In the genomic region with DNA sequence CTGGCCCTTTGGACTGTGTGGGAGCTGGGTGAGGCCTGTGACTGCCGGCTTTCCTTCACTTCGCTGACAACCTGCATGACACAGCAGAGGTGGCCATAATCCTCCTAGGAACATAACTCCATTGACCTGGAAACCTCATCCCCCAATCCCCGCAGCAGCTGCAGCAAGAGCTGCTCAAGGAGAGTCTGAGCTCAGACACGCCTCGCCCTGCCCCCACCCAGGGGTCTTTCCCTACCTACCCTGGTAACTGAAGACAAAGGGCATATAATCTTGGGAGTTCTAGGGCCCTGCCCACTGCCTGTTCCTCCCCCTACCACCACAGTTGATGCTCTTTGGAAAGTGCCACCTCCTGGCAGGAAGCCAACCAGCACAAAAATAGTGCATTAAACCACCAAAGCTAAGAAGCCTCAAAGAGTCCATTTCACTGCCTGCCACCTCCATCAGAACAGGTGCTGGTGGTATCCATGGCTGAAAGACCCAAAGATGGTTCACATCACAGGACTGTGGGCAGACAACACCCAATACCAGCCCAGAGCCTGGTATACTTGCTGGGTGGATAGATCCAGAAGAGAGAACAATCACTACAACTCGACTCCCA, we compare ENCODE assay signal across 24 cellular contexts. TPM values are rescaled to one million over a fixed set of nuclear protein-coding genes. Genes with fewer than 3 reads are reported as not detected.
"Had no signal": no experiment of that assay in that cellular context is flagged by ENCODE, and none has a peak within 500 bp of the region (broad histone marks: within the 10 kb centered on the region; RNA-seq: fewer than 3 reads in every experiment).

No MANE protein-coding gene starts in this region.

- H3K36me3 Mint-ChIP-seq: activated naive CD4-positive, alpha-beta T cell treated with anti-CD3 and anti-CD28 coated beads, Interleukin-2, amount 10 ng/mL, durations not matched to agents 7 days and 5 days had no signal

- H3K4me3 Mint-ChIP-seq: activated CD4-positive, alpha-beta memory T cell treated with anti-CD3 and anti-CD28 coated beads for 36 hours; activated CD4-positive, alpha-beta T cell treated with anti-CD3 and anti-CD28 coated beads, Interleukin-2, amount 10 ng/mL, durations not matched to agents 24 days and 14 days; activated naive CD4-positive, alpha-beta T cell treated with anti-CD3 and anti-CD28 coated beads, Interleukin-2, amount 10 ng/mL, durations not matched to agents 7 days and 5 days; activated naive CD8-positive, alpha-beta T cell treated with anti-CD3 and anti-CD28 coated beads, Interleukin-2, amount 10 ng/mL, durations not matched to agents 7 days and 5 days; naive thymus-derived CD8-positive, alpha-beta T cell; neural crest cell had no signal

- H3K27ac Mint-ChIP-seq: activated CD4-positive, alpha-beta memory T cell treated with anti-CD3 and anti-CD28 coated beads for 36 hours; activated CD4-positive, alpha-beta T cell treated with anti-CD3 and anti-CD28 coated beads, Interleukin-2, amount 10 ng/mL, durations not matched to agents 24 days and 14 days; activated naive CD4-positive, alpha-beta T cell treated with anti-CD3 and anti-CD28 coated beads, Interleukin-2, amount 10 ng/mL, durations not matched to agents 7 days and 5 days; activated naive CD8-positive, alpha-beta T cell treated with anti-CD3 and anti-CD28 coated beads, Interleukin-2, amount 10 ng/mL, durations not matched to agents 7 days and 5 days; naive thymus-derived CD8-positive, alpha-beta T cell had no signal

- H3K4me1 ChIP-seq: spleen, tibial nerve had no signal

- ATAC-seq: naive thymus-derived CD8-positive, alpha-beta T cell; right cardiac atrium had no signal

- H3K27ac ChIP-seq: brain microvascular endothelial cell, coronary artery, dorsolateral prefrontal cortex, spleen, tibial nerve, VCaP had no signal

- H3K27me3 ChIP-seq: brain microvascular endothelial cell, dorsolateral prefrontal cortex, tibial nerve had no signal

- H3K4me3 ChIP-seq: coronary artery, dorsolateral prefrontal cortex, spleen, tibial nerve had no signal

- H3K4me1 Mint-ChIP-seq: activated CD4-positive, alpha-beta T cell treated with anti-CD3 and anti-CD28 coated beads, Interleukin-2, amount 10 ng/mL, durations not matched to agents 24 days and 14 days; activated naive CD4-positive, alpha-beta T cell treated with anti-CD3 and anti-CD28 coated beads, Interleukin-2, amount 10 ng/mL, durations not matched to agents 7 days and 5 days; activated naive CD8-positive, alpha-beta T cell treated with anti-CD3 and anti-CD28 coated beads, Interleukin-2, amount 10 ng/mL, durations not matched to agents 7 days and 5 days; naive thymus-derived CD8-positive, alpha-beta T cell had no signal

- DNase-seq: activated CD4-positive, alpha-beta memory T cell treated with anti-CD3 and anti-CD28 coated beads for 36 hours; activated CD4-positive, alpha-beta T cell treated with anti-CD3 and anti-CD28 coated beads, Interleukin-2, amount 10 ng/mL, durations not matched to agents 24 days and 14 days; activated CD4-positive, CD25-positive, alpha-beta regulatory T cell treated with anti-CD3 and anti-CD28 coated beads, Interleukin-2, amount 50 U/mL, for 72 hours; activated CD8-positive, alpha-beta memory T cell treated with anti-CD3 and anti-CD28 coated beads, Interleukin-2, amount 50 U/mL, for 4 hours; activated gamma-delta T cell; activated naive CD4-positive, alpha-beta T cell treated with anti-CD3 and anti-CD28 coated beads, Interleukin-2, amount 10 ng/mL, durations not matched to agents 7 days and 5 days; activated naive CD8-positive, alpha-beta T cell treated with anti-CD3 and anti-CD28 coated beads, Interleukin-2, amount 10 ng/mL, durations not matched to agents 7 days and 5 days; activated T-cell treated with anti-CD3 and anti-CD28 coated beads, Interleukin-2, amount 50 U/mL, for 1 hour; amniotic stem cell; brain microvascular endothelial cell; dorsolateral prefrontal cortex; effector memory CD4-positive, alpha-beta T cell; foreskin fibroblast; head of caudate nucleus; hypothalamus; midbrain; right cardiac atrium; spleen; stimulated activated naive CD4-positive, alpha-beta T cell had no signal

- H3K36me3 ChIP-seq: brain microvascular endothelial cell, spleen, tibial nerve had no signal

RNA-seq across cellular contexts. Expression of gene TRIM36, which starts 18.4 kb away (rescaled TPM):
- total RNA-seq: activated CD4-positive, alpha-beta memory T cell treated with anti-CD3 and anti-CD28 coated beads for 36 hours had no signal
- polyA plus RNA-seq: naive thymus-derived CD8-positive, alpha-beta T cell had no signal
